Comparison of ENCODE assay signal across 9 cellular contexts in genomic region chr17:38797828-38798227, GRCh38. TPM values are rescaled to one million over a fixed set of nuclear protein-coding genes. Genes with fewer than 3 reads are reported as not detected.
DNase-seq lines count a peak whose midpoint lies in the region; ATAC-seq and TF ChIP-seq lines count a peak whose summit lies in the region.
"Had no signal": no experiment of that assay in that cellular context is flagged by ENCODE, and none has a peak within 500 bp of the region (broad histone marks: within the 10 kb centered on the region; RNA-seq: fewer than 3 reads in every experiment).

No MANE protein-coding gene starts in this region.

- intact Hi-C loops in prostate gland (cut with DNase I) = loop anchor here (5.0 kb wide), 1 partner anchor 46 kb away; the partner anchor contains the start of gene PSMB3

- H3K9me3 ChIP-seq in SJCRH30 (replicated peaks) = no peaks in the 10 kb centered on the region
- no peaks in the 10 kb centered on the region for H3K9me3 ChIP-seq in prostate gland

- TF ChIP-seq CTCF in GM06990 (IDR thresholded peaks at IDR 0.05; ENCODE audit: insufficient read depth, low read length, poor library complexity, severe bottlenecking) (no peak), epithelial cell of proximal tubule (conservative IDR thresholded peaks at IDR 0.05; ENCODE audit: low read depth, low read length) (no peak), prostate gland (IDR thresholded peaks at IDR 0.05) (no peak)

- H3K27me3 ChIP-seq in GM06990 (replicated peaks; ENCODE audit: control insufficient read depth, insufficient read depth, low read length) (no peaks in the 10 kb centered on the region), SJCRH30 (no peaks in the 10 kb centered on the region), prostate gland (replicated peaks; ENCODE audit: insufficient read depth) (no peaks in the 10 kb centered on the region)

- no peak for ATAC-seq in HG03521 (IDR thresholded peaks at IDR 0.05; ENCODE audit: unreplicated experiment)

- no peak for TF ChIP-seq POLR2A in prostate gland (IDR thresholded peaks at IDR 0.05)

- H3K27ac ChIP-seq in SJCRH30 (no peak overlapping the region), prostate gland (no peak overlapping the region)

- H3K4me1 ChIP-seq in SJCRH30 = peaks cover 7% of the 10 kb centered on the region
- peaks cover 11% of the 10 kb centered on the region for H3K4me1 ChIP-seq in prostate gland (replicated peaks)

- WGBS in prostate gland = 71% methylated on average over 6 of the region's 6 CpGs

- DNase-seq in GM06990 (ENCODE audit: extremely low read depth, insufficient read length) (no peak), SJCRH30 (no peak), epithelial cell of proximal tubule (ENCODE audit: low read depth) (no peak), prostate gland (ENCODE audit: low spot score) (no peak), middle frontal gyrus (ENCODE audit: extremely low spot score, low spot score) (no peak), DMS153 (lab: John Stamatoyannopoulos, UW) (no peak), SHP77 (lab: John Stamatoyannopoulos, UW) (no peak)
- DNase-seq: NCI-H1417 had no signal

- peak overlapping the region; percentile 87 for H3K4me3 ChIP-seq in GM06990 (replicated peaks; ENCODE audit: low read depth, low read length)
- peak overlapping the region; percentile 100 for H3K4me3 ChIP-seq in SJCRH30
- peak overlapping the region; percentile 83 for H3K4me3 ChIP-seq in epithelial cell of proximal tubule (ENCODE audit: low read depth, low read length)
- H3K4me3 ChIP-seq in prostate gland = peak overlapping the region; percentile 87 to 88

- H3K36me3 ChIP-seq in GM06990 (ENCODE audit: control insufficient read depth, insufficient read depth, low read length) (peaks cover 11% of the 10 kb centered on the region), SJCRH30 (peaks cover 13% of the 10 kb centered on the region), prostate gland (peaks cover 0 to 13% of the 10 kb centered on the region in 2 donors)

RNA-seq across cellular contexts. Expression of gene PIP4K2B, which starts 1.5 kb away (rescaled TPM):
- 39.8 and 41.8 TPM in 2 replicates for total RNA-seq in SJCRH30 (2014; rRNA removed; shearing (Covaris generic))
- 20.9 and 39.0 TPM in 2 replicates for total RNA-seq in epithelial cell of proximal tubule
- 10 to 100 TPM; 46.2 to 65.2 TPM for total RNA-seq in prostate gland

RNA-seq across cellular contexts. Expression of gene CWC25, which starts 27.3 kb away (rescaled TPM):
- 10.6 and 12.3 TPM in 2 replicates for total RNA-seq in SJCRH30 (2014; rRNA removed; shearing (Covaris generic))
- 9.6 and 13.9 TPM in 2 replicates for total RNA-seq in epithelial cell of proximal tubule
- 10 to 100 TPM; 21.9 to 23.3 TPM for total RNA-seq in prostate gland

RNA-seq across cellular contexts. Expression of gene PSMB3, which starts 45.3 kb away (rescaled TPM):
- 239 and 280 TPM in 2 replicates for total RNA-seq in SJCRH30 (2014; rRNA removed; shearing (Covaris generic))
- total RNA-seq in epithelial cell of proximal tubule (311 and 436 TPM in 2 replicates), prostate gland (100 to 1,000 TPM; 116 to 192 TPM)

RNA-seq across cellular contexts. Expression of gene PCGF2, which starts 49.7 kb away (rescaled TPM):
- 10.7 and 13.8 TPM in 2 replicates for total RNA-seq in SJCRH30 (2014; rRNA removed; shearing (Covaris generic))
- total RNA-seq in epithelial cell of proximal tubule = 6.1 and 7.6 TPM in 2 replicates
- 10 to 100 TPM; 17.1 to 17.8 TPM for total RNA-seq in prostate gland

RNA-seq across cellular contexts. Expression of gene RPL23, which starts 55.7 kb away (rescaled TPM):
- 2,556 and 2,769 TPM in 2 replicates for total RNA-seq in SJCRH30 (2014; rRNA removed; shearing (Covaris generic))
- total RNA-seq in epithelial cell of proximal tubule (1,471 and 1,718 TPM in 2 replicates), prostate gland (1,000 to 10,000 TPM; 1,006 to 2,029 TPM)
